10 cellular contexts compared by ENCODE assay signal in the genomic region with DNA sequence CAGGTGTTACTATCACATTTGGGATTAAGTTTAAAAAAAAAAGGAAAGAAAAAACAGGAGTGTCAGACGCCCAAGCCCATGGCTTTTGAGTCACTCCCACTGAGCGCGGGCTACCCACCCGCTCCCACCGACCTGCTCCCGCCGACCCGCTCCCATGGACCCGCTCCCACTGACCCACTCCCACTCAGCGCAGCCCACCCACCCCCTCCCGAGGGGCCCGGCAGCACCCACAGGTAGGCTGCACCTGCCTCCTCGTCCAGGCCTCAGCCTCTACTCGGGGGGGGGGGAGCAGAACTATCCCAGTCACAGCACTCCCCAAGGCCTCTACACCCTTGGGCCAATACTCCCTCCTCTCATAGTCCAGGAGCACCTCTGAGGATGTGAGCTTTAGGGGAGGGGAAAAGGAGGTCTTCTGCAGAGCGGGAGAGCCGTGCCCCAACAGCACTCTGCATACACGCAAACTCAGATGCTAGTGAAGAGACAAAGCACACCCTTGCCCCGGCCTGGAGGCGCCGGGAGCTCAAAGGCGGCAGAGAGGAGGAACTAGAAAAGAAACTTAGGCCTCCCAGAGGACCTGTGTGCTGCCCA. TPM values are rescaled to one million over a fixed set of nuclear protein-coding genes. Genes with fewer than 3 reads are reported as not detected.
DNase-seq lines count a peak whose midpoint lies in the region; ATAC-seq and TF ChIP-seq lines count a peak whose summit lies in the region.
"Had no signal": no experiment of that assay in that cellular context is flagged by ENCODE, and none has a peak within 500 bp of the region (broad histone marks: within the 10 kb centered on the region; RNA-seq: fewer than 3 reads in every experiment).

No MANE protein-coding gene starts in this region.

- H3K4me1 ChIP-seq in stomach: peaks cover 53 to 80% (median 69%) of the 10 kb centered on the region in 4 donors

- TF ChIP-seq POLR2A in stomach (IDR thresholded peaks at IDR 0.05): no peak

- H3K27me3 Mint-ChIP-seq in activated CD4-positive, alpha-beta T cell treated with anti-CD3 and anti-CD28 coated beads for 36 hours: no peaks in the 10 kb centered on the region
- no peaks in the 10 kb centered on the region for H3K27me3 Mint-ChIP-seq in activated CD8-positive, alpha-beta T cell treated with anti-CD3 and anti-CD28 coated beads for 36 hours

- H3K36me3 ChIP-seq in stomach: peaks cover 2 to 11% (median 10%) of the 10 kb centered on the region in 4 donors

- H3K27me3 ChIP-seq in stomach: no peaks in the 10 kb centered on the region

- 35 to 60% (median 44%) methylated on average over 17 to 21 of the region's 21 CpGs for WGBS in stomach, 5 donors

- H3K4me3 Mint-ChIP-seq in activated CD4-positive, alpha-beta T cell treated with anti-CD3 and anti-CD28 coated beads for 36 hours: peak overlapping the region; percentile 86
- peak overlapping the region; percentile 91 for H3K4me3 Mint-ChIP-seq in activated CD8-positive, alpha-beta T cell treated with anti-CD3 and anti-CD28 coated beads for 36 hours

- ATAC-seq in activated CD4-positive, alpha-beta T cell treated with anti-CD3 and anti-CD28 coated beads for 36 hours: no peak
- ATAC-seq in activated CD8-positive, alpha-beta T cell treated with anti-CD3 and anti-CD28 coated beads for 36 hours: no peak
- ATAC-seq in left lobe of liver: no peak
- no peak for ATAC-seq in HG03469 (IDR thresholded peaks at IDR 0.05; ENCODE audit: unreplicated experiment)

- H3K9me3 ChIP-seq in stomach: no peaks in the 10 kb centered on the region

- POLR2A ChIA-PET in activated CD4-positive, alpha-beta T cell treated with anti-CD3 and anti-CD28 coated beads for 36 hours (lab: Charles Lee): interaction anchor here (1.7 kb wide), 1 partner anchor 14 kb away, joined by 4 read pairs; no protein-coding TSS in a partner anchor
- POLR2A ChIA-PET in activated CD8-positive, alpha-beta T cell treated with anti-CD3 and anti-CD28 coated beads for 36 hours (lab: Charles Lee): interaction anchor here (0.6 to 1.1 kb wide), 4 partner anchors 12 to 372 kb away, joined by 3 to 4 read pairs (median 3); a partner anchor contains a TSS

- no peak for DNase-seq in activated CD4-positive, alpha-beta T cell treated with anti-CD3 and anti-CD28 coated beads for 36 hours
- DNase-seq in activated CD4-positive, alpha-beta T cell treated with anti-CD3 and anti-CD28 coated beads, Interleukin-2, amount 50 U/mL, for 48 hours: no peak
- no peak for DNase-seq in activated CD8-positive, alpha-beta T cell treated with anti-CD3 and anti-CD28 coated beads for 36 hours
- DNase-seq in left lobe of liver (ENCODE audit: low spot score) (peak; percentile 51), stomach (no peak), GDM1 (lab: John Stamatoyannopoulos, UW) (no peak)
- no peak for DNase-seq in stimulated activated naive CD4-positive, alpha-beta T cell (lab: John Stamatoyannopoulos, UW)
- DNase-seq: ACHN, NCI-H2081 treated with DMSO at 0.1 percent for 48 hours had no signal

- H3K4me3 ChIP-seq in stomach: peak overlapping the region; percentile 17 to 94 (median 48)

- no peak for TF ChIP-seq CTCF in activated CD8-positive, alpha-beta T cell treated with anti-CD3 and anti-CD28 coated beads for 36 hours (IDR thresholded peaks at IDR 0.05)
- no peak for TF ChIP-seq CTCF in stomach (IDR thresholded peaks at IDR 0.05)

- no peak for TF ChIP-seq EP300 in stomach (IDR thresholded peaks at IDR 0.05)

- intact Hi-C loops in activated CD4-positive, alpha-beta T cell treated with anti-CD3 and anti-CD28 coated beads for 36 hours (cut with DNase I, micrococcal nuclease): no loop called here
- intact Hi-C loops in activated CD8-positive, alpha-beta T cell treated with anti-CD3 and anti-CD28 coated beads for 36 hours (cut with micrococcal nuclease): no loop called here
- intact Hi-C loops in stomach (cut with DNase I; ENCODE audit: low total_unique reads): no loop called here

- CTCF ChIA-PET in activated CD4-positive, alpha-beta T cell treated with anti-CD3 and anti-CD28 coated beads for 36 hours (lab: Charles Lee): interaction anchor here (0.6 kb wide), 1 partner anchor 194 kb away, joined by 3 read pairs; no protein-coding TSS in a partner anchor
- CTCF ChIA-PET in activated CD8-positive, alpha-beta T cell treated with anti-CD3 and anti-CD28 coated beads for 36 hours (lab: Charles Lee): interaction anchor here (1.1 kb wide), 1 partner anchor 326 kb away, joined by 5 read pairs; no protein-coding TSS in a partner anchor

- peaks cover 43% of the 10 kb centered on the region for H3K4me1 Mint-ChIP-seq in activated CD4-positive, alpha-beta T cell treated with anti-CD3 and anti-CD28 coated beads for 36 hours
- H3K4me1 Mint-ChIP-seq in activated CD8-positive, alpha-beta T cell treated with anti-CD3 and anti-CD28 coated beads for 36 hours (ENCODE audit: low read depth): peaks cover 40% of the 10 kb centered on the region

- peak overlapping the region; percentile 85 to 91 (median 87) for H3K27ac ChIP-seq in stomach

- H3K9me3 Mint-ChIP-seq in activated CD4-positive, alpha-beta T cell treated with anti-CD3 and anti-CD28 coated beads for 36 hours (ENCODE audit: low read depth): no peaks in the 10 kb centered on the region
- no peaks in the 10 kb centered on the region for H3K9me3 Mint-ChIP-seq in activated CD8-positive, alpha-beta T cell treated with anti-CD3 and anti-CD28 coated beads for 36 hours

- H3K27ac Mint-ChIP-seq in activated CD4-positive, alpha-beta T cell treated with anti-CD3 and anti-CD28 coated beads for 36 hours: peak overlapping the region; percentile 84
- peak overlapping the region; percentile 75 for H3K27ac Mint-ChIP-seq in activated CD8-positive, alpha-beta T cell treated with anti-CD3 and anti-CD28 coated beads for 36 hours

- H3K36me3 Mint-ChIP-seq in activated CD4-positive, alpha-beta T cell treated with anti-CD3 and anti-CD28 coated beads for 36 hours (ENCODE audit: low read depth): peaks cover 14% of the 10 kb centered on the region
- H3K36me3 Mint-ChIP-seq in activated CD8-positive, alpha-beta T cell treated with anti-CD3 and anti-CD28 coated beads for 36 hours (ENCODE audit: low read depth): peaks cover 21% of the 10 kb centered on the region

RNA-seq across cellular contexts. Expression of a gene that starts 2.9 kb away (rescaled TPM):
- total RNA-seq in activated CD4-positive, alpha-beta T cell treated with anti-CD3 and anti-CD28 coated beads for 36 hours: 100 to 1,000 TPM; 107 to 123 TPM
- 100 to 1,000 TPM; 105 to 111 TPM for total RNA-seq in activated CD8-positive, alpha-beta T cell treated with anti-CD3 and anti-CD28 coated beads for 36 hours
- 194 TPM for total RNA-seq in left lobe of liver
- total RNA-seq in stomach: 100 to 1,000 TPM in 2 of 5 donors, 10 to 100 TPM in 3; 45.2 to 417 (median 58.0) TPM
- polyA plus RNA-seq in stomach: 10 to 100 TPM; 17.6 to 40.1 (median 30.4) TPM

RNA-seq across cellular contexts. Expression of a gene that starts 40.8 kb away (rescaled TPM):
- not detected for total RNA-seq in activated CD4-positive, alpha-beta T cell treated with anti-CD3 and anti-CD28 coated beads for 36 hours
- under 1 TPM in 1 of 2 experiments, not detected in 1; 0.09 TPM for total RNA-seq in activated CD8-positive, alpha-beta T cell treated with anti-CD3 and anti-CD28 coated beads for 36 hours
- total RNA-seq in left lobe of liver (not detected), stomach (1 to 10 TPM in 1 of 5 donors, not detected in 4; 1.7 TPM)
- polyA plus RNA-seq in stomach: under 1 TPM in 2 of 3 donors, not detected in 1; 0.12 to 0.48 TPM
